ENCODE assay signal across 9 cellular contexts in genomic region chr2:110732422-110733413, GRCh38. TPM values are rescaled to one million over a fixed set of nuclear protein-coding genes. Genes with fewer than 3 reads are reported as not detected.
DNase-seq lines count a peak whose midpoint lies in the region; ATAC-seq and TF ChIP-seq lines count a peak whose summit lies in the region.
"Had no signal": no experiment of that assay in that cellular context is flagged by ENCODE, and none has a peak within 500 bp of the region (broad histone marks: within the 10 kb centered on the region; RNA-seq: fewer than 3 reads in every experiment).

Gene ACOXL, plus strand, starts transcription at chr2:110732573. Its CDS starts 35,817 bp downstream, at chr2:110768390.

- H2BK5ac ChIP-seq in H9 (ENCODE audit: insufficient read length, low read length): no peak within 1 kb of the TSS

- DNase-seq in H9 (peak; percentile 91), NCI-H774 (lab: John Stamatoyannopoulos, UW) (peak; percentile 35), esophagus muscularis mucosa (ENCODE audit: extremely low spot score) (peak; percentile 82), progenitor cell of endocrine pancreas (ENCODE audit: low spot score, unreplicated experiment) (peak; percentile 43), HFFc6 (no peak)

- H4K8ac ChIP-seq in H9 (replicated peaks; ENCODE audit: insufficient read length, low read depth, low read length): no peak within 1 kb of the TSS

- no peaks in the 10 kb centered on the region for H3K79me1 ChIP-seq in H9 (ENCODE audit: insufficient read depth, low read depth, low read length, poor library complexity, severe bottlenecking)

- H3K4me1 Mint-ChIP-seq in H9 (peaks cover 79% of the 10 kb centered on the region in 2 experiments), progenitor cell of endocrine pancreas (ENCODE audit: low read depth) (peaks cover 2% of the 10 kb centered on the region), HFFc6 (ENCODE audit: low read depth) (no peaks in the 10 kb centered on the region)

- H3K27me3 ChIP-seq in H9 (ENCODE audit: insufficient read depth, low read length): peaks cover 3% of the 10 kb centered on the region; the same call in 1 of the 2 replicates
- peaks cover 8 to 72% (median 28%) of the 10 kb centered on the region in 4 donors for H3K27me3 ChIP-seq in esophagus muscularis mucosa

- peak within 1 kb of the TSS; percentile 40 for H3K27ac ChIP-seq in H9 (ENCODE audit: insufficient read length, low read depth, low read length)
- no peak within 1 kb of the TSS for H3K27ac ChIP-seq in esophagus muscularis mucosa (replicated peaks in 1 of 4)

- no peak for ATAC-seq in HG03442 (IDR thresholded peaks at IDR 0.05; ENCODE audit: unreplicated experiment)
- ATAC-seq in HG02884 (IDR thresholded peaks at IDR 0.05; ENCODE audit: unreplicated experiment): no peak
- ATAC-seq in HG02759 (IDR thresholded peaks at IDR 0.05; ENCODE audit: unreplicated experiment): no peak

- H3K36me3 Mint-ChIP-seq in H9 (ENCODE audit: insufficient read depth in 1 of 3, low read depth in 3 of 3): peaks cover 13 to 43% (median 22%) of the 10 kb centered on the region in 3 experiments
- H3K36me3 Mint-ChIP-seq in progenitor cell of endocrine pancreas (ENCODE audit: insufficient read depth): no peaks in the 10 kb centered on the region
- H3K36me3 Mint-ChIP-seq in HFFc6 (ENCODE audit: low read depth): peaks cover 7% of the 10 kb centered on the region

- no peaks in the 10 kb centered on the region for H3K36me3 ChIP-seq in esophagus muscularis mucosa

- H3K27me3 Mint-ChIP-seq in H9 (ENCODE audit: low read depth): peaks cover 12% of the 10 kb centered on the region
- H3K27me3 Mint-ChIP-seq in progenitor cell of endocrine pancreas: peaks cover 88% of the 10 kb centered on the region
- peaks cover 75% of the 10 kb centered on the region for H3K27me3 Mint-ChIP-seq in HFFc6 (ENCODE audit: insufficient read depth)

- intact Hi-C loops in esophagus muscularis mucosa (cut with DNase I): no loop called here

- H2BK120ac ChIP-seq in H9 (ENCODE audit: low read depth, low read length, poor library complexity, severe bottlenecking): no peak within 1 kb of the TSS

- no peak within 1 kb of the TSS for H2AFZ ChIP-seq in H9 (ENCODE audit: low read length)

- H4K5ac ChIP-seq in H9 (ENCODE audit: insufficient read length, low read depth, low read length): no peak within 1 kb of the TSS

- TF ChIP-seq POLR2A in esophagus muscularis mucosa (IDR thresholded peaks at IDR 0.05; ENCODE audit: low read depth): no peak

- no peak within 1 kb of the TSS for H2BK20ac ChIP-seq in H9 (ENCODE audit: low read depth, low read length, poor library complexity, severe bottlenecking)

- H3K4me3 Mint-ChIP-seq in H9: peak within 1 kb of the TSS; percentile 81 to 91
- peak within 1 kb of the TSS; percentile 68 for H3K4me3 Mint-ChIP-seq in progenitor cell of endocrine pancreas (ENCODE audit: low read depth)
- no peak within 1 kb of the TSS for H3K4me3 Mint-ChIP-seq in HFFc6

- no peak within 1 kb of the TSS for H3T11ph ChIP-seq in H9 (ENCODE audit: low read length)

- H3K9ac ChIP-seq in H9 (ENCODE audit: extremely low read depth, insufficient read length, low read length): peak within 1 kb of the TSS; percentile 49

- H4K91ac ChIP-seq in H9 (ENCODE audit: insufficient read length, low read depth, low read length): no peak within 1 kb of the TSS

- TF ChIP-seq EP300 in esophagus muscularis mucosa (IDR thresholded peaks at IDR 0.05): no peak

- peak within 1 kb of the TSS; percentile 3 to 49 (median 30) for H3K4me3 ChIP-seq in esophagus muscularis mucosa

- no peaks in the 10 kb centered on the region for H3K79me2 ChIP-seq in H9 (ENCODE audit: insufficient read depth, low read length)

- peaks cover 8% of the 10 kb centered on the region for H3K23me2 ChIP-seq in H9 (ENCODE audit: insufficient read length, low read depth, low read length, poor library complexity, severe bottlenecking)

- H3K23ac ChIP-seq in H9 (ENCODE audit: insufficient read length, low read depth, low read length): no peak within 1 kb of the TSS

- TF ChIP-seq CTCF in H9 (conservative IDR thresholded peaks at IDR 0.05) (no peak), esophagus muscularis mucosa (IDR thresholded peaks at IDR 0.05) (no peak), progenitor cell of endocrine pancreas (IDR thresholded peaks at IDR 0.05; ENCODE audit: unreplicated experiment) (no peak), HFFc6 (IDR thresholded peaks at IDR 0.05) (no peak)

- H3K27ac Mint-ChIP-seq in H9: peak within 1 kb of the TSS; percentile 22 to 87 (median 63); a peak in 5 of 7 replicates
- H3K27ac Mint-ChIP-seq in progenitor cell of endocrine pancreas: no peak within 1 kb of the TSS
- H3K27ac Mint-ChIP-seq in HFFc6: no peak within 1 kb of the TSS

- no peaks in the 10 kb centered on the region for H4K20me1 ChIP-seq in H9 (ENCODE audit: control insufficient read depth, insufficient read depth, insufficient read length)

- no peak within 1 kb of the TSS for H2BK15ac ChIP-seq in H9 (ENCODE audit: low read depth, low read length)

- no peak within 1 kb of the TSS for H2AK5ac ChIP-seq in H9 (ENCODE audit: insufficient read length, low read length)

- peaks cover 2 to 7% of the 10 kb centered on the region in 2 experiments; a peak in 4 of 5 replicates for H3K9me3 Mint-ChIP-seq in H9
- no peaks in the 10 kb centered on the region for H3K9me3 Mint-ChIP-seq in progenitor cell of endocrine pancreas (ENCODE audit: low read depth)
- no peaks in the 10 kb centered on the region for H3K9me3 Mint-ChIP-seq in HFFc6

- H3K14ac ChIP-seq in H9 (ENCODE audit: insufficient read depth, low read length): 0 out of 2 replicates have a peak within 1 kb of the TSS, but pooled peaks have one; percentile 8

- H2BK12ac ChIP-seq in H9 (ENCODE audit: insufficient read length, low read depth, low read length): no peak within 1 kb of the TSS

- H3K4me2 ChIP-seq in H9 (ENCODE audit: insufficient read depth, insufficient read length, low read length): peak within 1 kb of the TSS; percentile 92

- H3K4me1 ChIP-seq in H9 (ENCODE audit: insufficient read depth, low read length): peaks cover 15% of the 10 kb centered on the region
- peaks cover 9 to 15% (median 11%) of the 10 kb centered on the region in 4 donors for H3K4me1 ChIP-seq in esophagus muscularis mucosa

- no CpG with 5 or more reads among the region's 94 CpGs for WGBS in H9 (ENCODE audit: extremely low coverage, insufficient read length, low lambda C conversion rate)
- WGBS in esophagus muscularis mucosa: 14% methylated on average over 27 of the region's 94 CpGs

- no peak within 1 kb of the TSS for H3K4ac ChIP-seq in H9 (ENCODE audit: low read depth, low read length)

- no peak within 1 kb of the TSS for H3K56ac ChIP-seq in H9 (ENCODE audit: insufficient read length, low read depth, low read length)

- peak within 1 kb of the TSS; percentile 21 for H3K18ac ChIP-seq in H9 (ENCODE audit: insufficient read length, low read depth, low read length)

- H3K9me3 ChIP-seq in H9 (ENCODE audit: control insufficient read depth, low read depth, low read length): no peaks in the 10 kb centered on the region
- H3K9me3 ChIP-seq in esophagus muscularis mucosa: no peaks in the 10 kb centered on the region

RNA-seq across cellular contexts. Expression of gene ACOXL, which starts in this region (rescaled TPM):
- total RNA-seq in H9 (2021): 33.3 and 37.6 TPM in 2 replicates
- total RNA-seq in esophagus muscularis mucosa: not detected
- total RNA-seq in progenitor cell of endocrine pancreas: 0.19 and 0.27 TPM in 2 replicates
- not detected for total RNA-seq in HFFc6 (2021; fragmentation: NEBNext Ultra II Directional; extraction: Animal tissue kit (Norgen Biotek cat#: 25700))
- total RNA-seq: LHCN-M2 had no signal

Comparison
In these comparisons a context has a peak if more than half of its experiments do, and no peak if none do; other contexts are left out.
1. RNA of gene ACOXL (total RNA-seq): 33.3 to 37.6 TPM in H9; 0.19 to 0.27 TPM in progenitor cell of endocrine pancreas, not detected in esophagus muscularis mucosa and not detected in HFFc6; every median in the first group is over 10 times any median in the second.
2. Peak in DNase-seq and H3K4me3 ChIP-seq in esophagus muscularis mucosa; RNA of the gene not detected or under 1 TPM.
3. Peak in DNase-seq in progenitor cell of endocrine pancreas; RNA of the gene not detected or under 1 TPM.
4. H3K27ac Mint-ChIP-seq: peak in H9 (3 of 3); none in progenitor cell of endocrine pancreas (single experiment) and HFFc6 (single experiment).